Comparison of ENCODE assay signal across 31 cellular contexts in genomic region chr6:11553824-11554223, GRCh38.
"Had no signal": no experiment of that assay in that cellular context is flagged by ENCODE, and none has a peak within 500 bp of the region (broad histone marks: within the 10 kb centered on the region; RNA-seq: fewer than 3 reads in every experiment).

No MANE protein-coding gene starts in this region.

- H3K36me3 ChIP-seq: ascending aorta, brain microvascular endothelial cell, esophagus muscularis mucosa, gastrocnemius medialis, heart left ventricle had no signal

- H3K36me3 Mint-ChIP-seq: activated CD8-positive, alpha-beta memory T cell treated with anti-CD3 and anti-CD28 coated beads, Interleukin-2, amount 10 ng/mL, durations not matched to agents 7 days and 5 days; activated naive CD4-positive, alpha-beta T cell treated with anti-CD3 and anti-CD28 coated beads, Interleukin-2, amount 10 ng/mL, durations not matched to agents 7 days and 5 days; activated naive CD8-positive, alpha-beta T cell treated with anti-CD3 and anti-CD28 coated beads, Interleukin-2, amount 10 ng/mL, durations not matched to agents 7 days and 5 days had no signal

- H3K27me3 ChIP-seq: ascending aorta, brain microvascular endothelial cell, esophagus muscularis mucosa, foreskin keratinocyte, gastrocnemius medialis, heart left ventricle had no signal

- H3K27ac Mint-ChIP-seq: activated CD4-positive, alpha-beta memory T cell treated with anti-CD3 and anti-CD28 coated beads for 36 hours; activated CD8-positive, alpha-beta memory T cell treated with anti-CD3 and anti-CD28 coated beads, Interleukin-2, amount 10 ng/mL, durations not matched to agents 7 days and 5 days; activated CD8-positive, alpha-beta T cell treated with anti-CD3 and anti-CD28 coated beads, Interleukin-2, amount 10 ng/mL, durations not matched to agents 7 days and 5 days; activated naive CD4-positive, alpha-beta T cell treated with anti-CD3 and anti-CD28 coated beads, Interleukin-2, amount 10 ng/mL, durations not matched to agents 7 days and 5 days; activated naive CD4-positive, alpha-beta T cell treated with anti-CD3 and anti-CD28 coated beads, Interleukin-2, amount 50 U/mL, for 72 hours; activated naive CD8-positive, alpha-beta T cell treated with anti-CD3 and anti-CD28 coated beads, Interleukin-2, amount 10 ng/mL, durations not matched to agents 7 days and 5 days; activated T-cell treated with anti-CD3 and anti-CD28 coated beads, Interleukin-2, amount 50 U/mL, for 72 hours; T-helper 17 cell; T-helper 2 cell treated with Interferon-gamma antibody and Interleukin-4, amounts not matched to agents 5 μg/mL and 100 μg/mL, for 36 hours had no signal

- FAIRE-seq: bronchial epithelial cell, colon had no signal

- H3K4me3 ChIP-seq: ascending aorta, esophagus muscularis mucosa, gastrocnemius medialis, heart left ventricle had no signal

- H3K4me1 Mint-ChIP-seq: activated naive CD4-positive, alpha-beta T cell treated with anti-CD3 and anti-CD28 coated beads, Interleukin-2, amount 10 ng/mL, durations not matched to agents 7 days and 5 days had no signal

- DNase-seq: activated CD4-positive, alpha-beta memory T cell treated with anti-CD3 and anti-CD28 coated beads for 36 hours; activated CD4-positive, alpha-beta T cell treated with anti-CD3 and anti-CD28 coated beads for 48 hours; activated CD8-positive, alpha-beta memory T cell treated with anti-CD3 and anti-CD28 coated beads, Interleukin-2, amount 10 ng/mL, durations not matched to agents 7 days and 5 days; activated CD8-positive, alpha-beta memory T cell treated with anti-CD3 and anti-CD28 coated beads, Interleukin-2, amount 50 U/mL, for 4 hours; activated CD8-positive, alpha-beta T cell treated with anti-CD3 and anti-CD28 coated beads, Interleukin-2, amount 10 ng/mL, durations not matched to agents 7 days and 5 days; activated gamma-delta T cell; activated naive CD4-positive, alpha-beta T cell; activated naive CD4-positive, alpha-beta T cell treated with anti-CD3 and anti-CD28 coated beads, Interleukin-2, amount 10 ng/mL, durations not matched to agents 7 days and 5 days; activated naive CD8-positive, alpha-beta T cell treated with anti-CD3 and anti-CD28 coated beads, Interleukin-2, amount 10 ng/mL, durations not matched to agents 7 days and 5 days; activated T-cell treated with anti-CD3 and anti-CD28 coated beads, Interleukin-2, amount 50 U/mL, for 1 hour; activated T-cell treated with anti-CD3 and anti-CD28 coated beads, Interleukin-2, amount 50 U/mL, for 72 hours; brain microvascular endothelial cell; cortex of kidney; dermis blood vessel endothelial cell; effector CD4-positive, alpha-beta T cell; effector memory CD8-positive, alpha-beta T cell; erythroblast; foreskin keratinocyte; gastrocnemius medialis; glutamatergic neuron; heart left ventricle; T-helper 1 cell; T-helper 17 cell; T1000 had no signal

- H3K4me3 Mint-ChIP-seq: activated CD4-positive, alpha-beta memory T cell treated with anti-CD3 and anti-CD28 coated beads for 36 hours; activated CD8-positive, alpha-beta memory T cell treated with anti-CD3 and anti-CD28 coated beads, Interleukin-2, amount 10 ng/mL, durations not matched to agents 7 days and 5 days; activated CD8-positive, alpha-beta T cell treated with anti-CD3 and anti-CD28 coated beads, Interleukin-2, amount 10 ng/mL, durations not matched to agents 7 days and 5 days; activated naive CD4-positive, alpha-beta T cell treated with anti-CD3 and anti-CD28 coated beads, Interleukin-2, amount 10 ng/mL, durations not matched to agents 7 days and 5 days; activated naive CD8-positive, alpha-beta T cell treated with anti-CD3 and anti-CD28 coated beads, Interleukin-2, amount 10 ng/mL, durations not matched to agents 7 days and 5 days; activated T-cell treated with anti-CD3 and anti-CD28 coated beads, Interleukin-2, amount 50 U/mL, for 72 hours; central memory CD8-positive, alpha-beta T cell; effector memory CD8-positive, alpha-beta T cell; T-helper 17 cell; T-helper 2 cell treated with Interferon-gamma antibody and Interleukin-4, amounts not matched to agents 5 μg/mL and 100 μg/mL, for 36 hours had no signal

- H3K27ac ChIP-seq: ascending aorta, brain microvascular endothelial cell, esophagus muscularis mucosa, foreskin keratinocyte, gastrocnemius medialis, heart left ventricle had no signal

- ATAC-seq: activated CD8-positive, alpha-beta memory T cell treated with anti-CD3 and anti-CD28 coated beads, Interleukin-2, amount 10 ng/mL, durations not matched to agents 7 days and 5 days; activated CD8-positive, alpha-beta T cell treated with anti-CD3 and anti-CD28 coated beads, Interleukin-2, amount 10 ng/mL, durations not matched to agents 7 days and 5 days; activated naive CD4-positive, alpha-beta T cell treated with anti-CD3 and anti-CD28 coated beads, Interleukin-2, amount 50 U/mL, for 72 hours; activated T-cell treated with anti-CD3 and anti-CD28 coated beads, Interleukin-2, amount 50 U/mL, for 72 hours; effector memory CD8-positive, alpha-beta T cell; foreskin keratinocyte; gastrocnemius medialis; heart left ventricle; T-helper 17 cell had no signal

- H3K27me3 Mint-ChIP-seq: activated CD4-positive, alpha-beta memory T cell treated with anti-CD3 and anti-CD28 coated beads for 36 hours; activated naive CD8-positive, alpha-beta T cell treated with anti-CD3 and anti-CD28 coated beads, Interleukin-2, amount 10 ng/mL, durations not matched to agents 7 days and 5 days; central memory CD8-positive, alpha-beta T cell had no signal

- H3K9me3 ChIP-seq: esophagus muscularis mucosa, gastrocnemius medialis had no signal

- H3K9me3 Mint-ChIP-seq: activated CD4-positive, alpha-beta memory T cell treated with anti-CD3 and anti-CD28 coated beads for 36 hours; activated naive CD4-positive, alpha-beta T cell treated with anti-CD3 and anti-CD28 coated beads, Interleukin-2, amount 10 ng/mL, durations not matched to agents 7 days and 5 days; activated naive CD4-positive, alpha-beta T cell treated with anti-CD3 and anti-CD28 coated beads, Interleukin-2, amount 50 U/mL, for 72 hours; activated naive CD8-positive, alpha-beta T cell treated with anti-CD3 and anti-CD28 coated beads, Interleukin-2, amount 10 ng/mL, durations not matched to agents 7 days and 5 days; activated T-cell treated with anti-CD3 and anti-CD28 coated beads, Interleukin-2, amount 50 U/mL, for 72 hours; central memory CD8-positive, alpha-beta T cell; effector memory CD8-positive, alpha-beta T cell; T-helper 2 cell treated with Interferon-gamma antibody and Interleukin-4, amounts not matched to agents 5 μg/mL and 100 μg/mL, for 36 hours had no signal

- H3K4me1 ChIP-seq: ascending aorta, esophagus muscularis mucosa, foreskin keratinocyte, gastrocnemius medialis had no signal
